Comparison of ENCODE assay signal across 23 cellular contexts in genomic region chr17:76410328-76410965, GRCh38. TPM values are rescaled to one million over a fixed set of nuclear protein-coding genes. Genes with fewer than 3 reads are reported as not detected.
DNase-seq lines count a peak whose midpoint lies in the region; ATAC-seq and TF ChIP-seq lines count a peak whose summit lies in the region.
"Had no signal": no experiment of that assay in that cellular context is flagged by ENCODE, and none has a peak within 500 bp of the region (broad histone marks: within the 10 kb centered on the region; RNA-seq: fewer than 3 reads in every experiment).

No MANE protein-coding gene starts in this region.

- H3K4me1 ChIP-seq in MM.1S (ENCODE audit: low read length): peaks cover 4% of the 10 kb centered on the region; the same call in 1 of the 2 replicates

- no peaks in the 10 kb centered on the region for H3K36me3 ChIP-seq in MM.1S (replicated peaks; ENCODE audit: insufficient read depth, low read length)

- no peaks in the 10 kb centered on the region for H3F3A ChIP-seq in MM.1S (ENCODE audit: insufficient read depth, low read length)

- intact Hi-C loops in activated CD4-positive, alpha-beta T cell treated with anti-CD3 and anti-CD28 coated beads, Interleukin-2, amount 10 ng/mL, durations not matched to agents 24 days and 14 days (cut with micrococcal nuclease): no loop called here

- H3K27me3 ChIP-seq in MM.1S (replicated peaks; ENCODE audit: insufficient read depth, low read length): no peaks in the 10 kb centered on the region
- H3K27me3 ChIP-seq: BE2C had no signal

- no peak for ATAC-seq in stimulated activated effector memory CD8-positive, alpha-beta T cell treated with anti-CD3 and anti-CD28 coated beads, Interleukin-12 subunit alpha, Interleukin-12 subunit beta, amount 100 ng/mL, for 72 hours

- H3K27ac ChIP-seq in MM.1S (ENCODE audit: low read length): no peak overlapping the region

- no peak overlapping the region for H3K9ac ChIP-seq in MM.1S (ENCODE audit: low read length)

- TF ChIP-seq CTCF in chondrocyte (IDR thresholded peaks at IDR 0.05): no peak
- TF ChIP-seq CTCF in MM.1S (IDR thresholded peaks at IDR 0.05; ENCODE audit: low read length): no peak

- H3K9me3 Mint-ChIP-seq in activated CD4-positive, alpha-beta T cell treated with anti-CD3 and anti-CD28 coated beads, Interleukin-2, amount 10 ng/mL, durations not matched to agents 24 days and 14 days: no peaks in the 10 kb centered on the region
- no peaks in the 10 kb centered on the region for H3K9me3 Mint-ChIP-seq in chondrocyte (ENCODE audit: low read depth)
- no peaks in the 10 kb centered on the region for H3K9me3 Mint-ChIP-seq in stimulated activated effector memory CD8-positive, alpha-beta T cell treated with anti-CD3 and anti-CD28 coated beads, Interleukin-12 subunit alpha, Interleukin-12 subunit beta, amount 100 ng/mL, for 72 hours
- H3K9me3 Mint-ChIP-seq: CD8-positive, alpha-beta memory T cell had no signal

- H4K20me1 ChIP-seq in MM.1S (ENCODE audit: insufficient read depth, low read length): peaks cover 5% of the 10 kb centered on the region; the same call in 1 of the 2 replicates

- peaks cover 4% of the 10 kb centered on the region for H3K36me3 Mint-ChIP-seq in activated CD4-positive, alpha-beta T cell treated with anti-CD3 and anti-CD28 coated beads, Interleukin-2, amount 10 ng/mL, durations not matched to agents 24 days and 14 days (ENCODE audit: low read depth)
- no peaks in the 10 kb centered on the region for H3K36me3 Mint-ChIP-seq in chondrocyte (ENCODE audit: low read depth)
- peaks cover 22% of the 10 kb centered on the region for H3K36me3 Mint-ChIP-seq in stimulated activated effector memory CD8-positive, alpha-beta T cell treated with anti-CD3 and anti-CD28 coated beads, Interleukin-12 subunit alpha, Interleukin-12 subunit beta, amount 100 ng/mL, for 72 hours

- H2AFZ ChIP-seq in MM.1S (ENCODE audit: low read length): no peak overlapping the region

- peaks cover 12% of the 10 kb centered on the region for H3K4me1 Mint-ChIP-seq in activated CD4-positive, alpha-beta T cell treated with anti-CD3 and anti-CD28 coated beads, Interleukin-2, amount 10 ng/mL, durations not matched to agents 24 days and 14 days
- H3K4me1 Mint-ChIP-seq in chondrocyte (ENCODE audit: low read depth): peaks cover 19% of the 10 kb centered on the region
- H3K4me1 Mint-ChIP-seq in stimulated activated effector memory CD8-positive, alpha-beta T cell treated with anti-CD3 and anti-CD28 coated beads, Interleukin-12 subunit alpha, Interleukin-12 subunit beta, amount 100 ng/mL, for 72 hours: peaks cover 20% of the 10 kb centered on the region

- H3K79me2 ChIP-seq in MM.1S (ENCODE audit: low read length): peaks cover 65% of the 10 kb centered on the region

- H3K27me3 Mint-ChIP-seq in activated CD4-positive, alpha-beta T cell treated with anti-CD3 and anti-CD28 coated beads, Interleukin-2, amount 10 ng/mL, durations not matched to agents 24 days and 14 days: no peaks in the 10 kb centered on the region
- H3K27me3 Mint-ChIP-seq in chondrocyte (ENCODE audit: low read depth): no peaks in the 10 kb centered on the region
- H3K27me3 Mint-ChIP-seq: CD8-positive, alpha-beta memory T cell had no signal

- no peak for DNase-seq in activated CD4-positive, alpha-beta T cell treated with anti-CD3 and anti-CD28 coated beads, Interleukin-2, amount 10 ng/mL, durations not matched to agents 24 days and 14 days
- DNase-seq in activated CD4-positive, alpha-beta T cell treated with anti-CD3 and anti-CD28 coated beads, Interleukin-2, amount 50 U/mL, for 48 hours: no peak
- DNase-seq in DMS79 (lab: John Stamatoyannopoulos, UW) (peak; percentile 26), chondrocyte (ENCODE audit: low spot score) (peak; percentile 66), NCI-H1105 treated with DMSO at 0.1 percent for 48 hours (lab: John Stamatoyannopoulos, UW) (no peak), MM.1S (no peak)
- no peak for DNase-seq in stimulated activated effector memory CD8-positive, alpha-beta T cell treated with anti-CD3 and anti-CD28 coated beads, Interleukin-12 subunit alpha, Interleukin-12 subunit beta, amount 100 ng/mL, for 72 hours (ENCODE audit: low spot score in 2 of 2)
- DNase-seq: 8988T; ACHN; BE2C; CD8-positive, alpha-beta memory T cell; NCI-H1092; NCI-H1436; NCI-H187; NCI-H2081 treated with DMSO at 0.1 percent for 48 hours; NCI-H2171; NCI-H226; NCI-H510A; NCI-H69; RPMI8226; SHP77 treated with DMSO at 0.1 percent for 48 hours had no signal

- H3K27ac Mint-ChIP-seq in activated CD4-positive, alpha-beta T cell treated with anti-CD3 and anti-CD28 coated beads, Interleukin-2, amount 10 ng/mL, durations not matched to agents 24 days and 14 days: peak overlapping the region; percentile 40
- no peak overlapping the region for H3K27ac Mint-ChIP-seq in chondrocyte (ENCODE audit: unreplicated experiment)
- peak overlapping the region; percentile 69 for H3K27ac Mint-ChIP-seq in stimulated activated effector memory CD8-positive, alpha-beta T cell treated with anti-CD3 and anti-CD28 coated beads, Interleukin-12 subunit alpha, Interleukin-12 subunit beta, amount 100 ng/mL, for 72 hours

- no peak overlapping the region for H3K4me2 ChIP-seq in MM.1S (ENCODE audit: low read depth, low read length)

- no peak overlapping the region for H3K4me3 Mint-ChIP-seq in activated CD4-positive, alpha-beta T cell treated with anti-CD3 and anti-CD28 coated beads, Interleukin-2, amount 10 ng/mL, durations not matched to agents 24 days and 14 days
- no peak overlapping the region for H3K4me3 Mint-ChIP-seq in chondrocyte (ENCODE audit: unreplicated experiment)
- H3K4me3 Mint-ChIP-seq in stimulated activated effector memory CD8-positive, alpha-beta T cell treated with anti-CD3 and anti-CD28 coated beads, Interleukin-12 subunit alpha, Interleukin-12 subunit beta, amount 100 ng/mL, for 72 hours: no peak overlapping the region
- H3K4me3 Mint-ChIP-seq: CD14-positive monocyte; CD8-positive, alpha-beta memory T cell had no signal

- no peaks in the 10 kb centered on the region for H3K9me3 ChIP-seq in MM.1S (replicated peaks; ENCODE audit: insufficient read depth, low read length)
- H3K9me3 ChIP-seq: BE2C had no signal

- H3K4me3 ChIP-seq in MM.1S (ENCODE audit: low read length): no peak overlapping the region

- no peaks in the 10 kb centered on the region for H3K9me2 ChIP-seq in MM.1S (replicated peaks; ENCODE audit: insufficient read depth, low read length)

RNA-seq across cellular contexts. Expression of gene SPHK1, which starts 26.0 kb away (rescaled TPM):
- 26.8 and 27.6 TPM in 2 replicates for total RNA-seq in activated CD4-positive, alpha-beta T cell treated with anti-CD3 and anti-CD28 coated beads, Interleukin-2, amount 10 ng/mL, durations not matched to agents 24 days and 14 days
- 5.8 to 12.8 TPM (median 12.7 TPM) in 3 replicates for total RNA-seq in chondrocyte

RNA-seq across cellular contexts. Expression of gene UBE2O, which starts 42.5 kb away (rescaled TPM):
- 43.8 and 44.0 TPM in 2 replicates for total RNA-seq in activated CD4-positive, alpha-beta T cell treated with anti-CD3 and anti-CD28 coated beads, Interleukin-2, amount 10 ng/mL, durations not matched to agents 24 days and 14 days
- total RNA-seq in chondrocyte: 20.0 to 22.1 TPM (median 22.0 TPM) in 3 replicates

RNA-seq across cellular contexts. Expression of gene PRPSAP1, which starts 56.7 kb away (rescaled TPM):
- total RNA-seq in activated CD4-positive, alpha-beta T cell treated with anti-CD3 and anti-CD28 coated beads, Interleukin-2, amount 10 ng/mL, durations not matched to agents 24 days and 14 days: 37.2 and 45.2 TPM in 2 replicates
- total RNA-seq in chondrocyte: 41.4 to 59.0 TPM (median 55.3 TPM) in 3 replicates

RNA-seq across cellular contexts. Expression of gene AANAT, which starts 57.0 kb away (rescaled TPM):
- total RNA-seq in activated CD4-positive, alpha-beta T cell treated with anti-CD3 and anti-CD28 coated beads, Interleukin-2, amount 10 ng/mL, durations not matched to agents 24 days and 14 days: not detected in 2 replicates
- not detected in 3 replicates for total RNA-seq in chondrocyte
- total RNA-seq: CD8-positive, alpha-beta memory T cell; HT-29 had no signal

Comparison
In these comparisons a context has a peak if more than half of its experiments do, and no peak if none do; other contexts are left out.
1. DNase-seq: peak in DMS79 (single experiment) and chondrocyte (single experiment); none in activated CD4-positive, alpha-beta T cell treated with anti-CD3 and anti-CD28 coated beads, Interleukin-2, amount 10 ng/mL, durations not matched to agents 24 days and 14 days (single experiment), activated CD4-positive, alpha-beta T cell treated with anti-CD3 and anti-CD28 coated beads, Interleukin-2, amount 50 U/mL, for 48 hours (0 of 2), stimulated activated effector memory CD8-positive, alpha-beta T cell treated with anti-CD3 and anti-CD28 coated beads, Interleukin-12 subunit alpha, Interleukin-12 subunit beta, amount 100 ng/mL, for 72 hours (0 of 2), NCI-H1105 treated with DMSO at 0.1 percent for 48 hours (single experiment) and MM.1S (single experiment).